1 cellular context compared by ENCODE assay signal in genomic region chr1:98929456-98929855, GRCh38.
TF ChIP-seq lines count a peak whose summit lies in the region.

No MANE protein-coding gene starts in this region.

TF ChIP-seq in GM23338, 12 proteins besides CTCF, POLR2A, EP300 and RAD21 (continued from another document):
- TF ChIP-seq REST (IDR thresholded peaks at IDR 0.05; ENCODE audit: unreplicated experiment): no peak
